Comparison of ENCODE assay signal across 8 cellular contexts in the genomic region with DNA sequence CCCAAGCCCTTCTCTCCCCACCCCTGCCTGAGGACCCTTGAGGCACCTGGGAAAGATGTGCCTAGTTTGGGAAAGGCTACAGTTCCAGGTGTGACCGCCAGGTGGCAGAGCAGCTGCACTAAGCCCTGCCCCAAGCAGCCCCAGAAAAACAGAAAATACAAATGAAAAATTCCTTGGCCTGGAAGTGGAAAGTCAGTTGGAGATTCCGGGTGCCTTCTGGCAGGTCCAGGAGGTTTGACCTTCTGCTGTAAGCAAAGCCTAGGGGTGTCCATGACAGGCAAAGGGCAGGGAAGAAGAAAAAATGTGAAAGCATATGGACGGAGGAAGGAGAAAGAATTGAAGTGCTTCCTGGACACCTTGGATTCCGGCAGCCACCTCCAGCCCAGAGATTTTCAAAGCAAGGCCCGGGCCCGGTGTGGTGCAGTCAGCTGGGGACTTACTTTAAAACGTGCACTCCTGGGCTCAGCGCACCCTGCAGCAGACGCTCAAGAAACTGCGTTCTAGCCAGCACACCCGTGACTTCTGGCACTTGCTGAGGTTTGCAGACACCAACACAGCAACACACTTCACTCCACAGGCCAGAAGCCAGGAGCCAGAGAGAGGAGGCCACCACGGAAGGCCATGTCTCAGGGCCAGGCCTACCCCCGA. TPM values are rescaled to one million over a fixed set of nuclear protein-coding genes. Genes with fewer than 3 reads are reported as not detected.
DNase-seq lines count a peak whose midpoint lies in the region; ATAC-seq and TF ChIP-seq lines count a peak whose summit lies in the region.

No MANE protein-coding gene starts in this region.

- DNase-seq in A172 (ENCODE audit: low spot score) (peak; percentile 17), NCI-H774 (lab: John Stamatoyannopoulos, UW) (peak; percentile 15), foreskin fibroblast (peak; percentile 18 to 72), omental fat pad (ENCODE audit: low spot score) (peak; percentile 63), tibial artery (peak; percentile 57 to 80)
- DNase-seq in activated effector memory CD4-positive, alpha-beta T cell treated with Interleukin-2 at 50 U/mL for 16 hours = peak; percentile 24

- peak overlapping the region in 1 of 2 donors; percentile 56 for H3K27ac ChIP-seq in tibial artery

- peak; percentile 35 for ATAC-seq in omental fat pad (ENCODE audit: low FRiP score)
- ATAC-seq in GM21528 (IDR thresholded peaks at IDR 0.05; ENCODE audit: low FRiP score, unreplicated experiment) = no peak

- no peaks in the 10 kb centered on the region for H3K9me3 ChIP-seq in tibial artery

- H3K36me3 ChIP-seq in tibial artery = no peaks in the 10 kb centered on the region

- H3K4me1 ChIP-seq in tibial artery = peaks cover 0 to 22% (median 9%) of the 10 kb centered on the region in 4 donors

- H3K4me3 ChIP-seq in GM12875 (ENCODE audit: low read depth, low read length) (no peak overlapping the region), foreskin fibroblast (ENCODE audit: low read depth in 1 of 2, low read length in 2 of 2) (no peak overlapping the region), tibial artery (no peak overlapping the region)

- intact Hi-C loops in tibial artery (cut with DNase I; ENCODE audit: low total_unique reads) = loop anchor here (2.0 to 5.0 kb wide), 2 partner anchors 101 to 169 kb away; a partner anchor contains a TSS

- TF ChIP-seq CTCF in GM12875 (IDR thresholded peaks at IDR 0.05; ENCODE audit: borderline replicate concordance, insufficient read depth, low read depth, low read length) (peak; percentile 95), foreskin fibroblast (IDR thresholded peaks at IDR 0.05; ENCODE audit: low read depth, low read length) (peak; percentile 98), omental fat pad (IDR thresholded peaks at IDR 0.05) (peak in 2 of 3 donors; percentile 29 to 95), tibial artery (IDR thresholded peaks at IDR 0.05) (peak; percentile 95 to 98)

- H3K27me3 ChIP-seq in tibial artery = peaks cover 0 to 3% of the 10 kb centered on the region in 2 donors

RNA-seq across cellular contexts. Expression of a gene that starts 2.1 kb away (rescaled TPM):
- 4.7 TPM in 1 of 2 replicates, not detected in the other for total RNA-seq in A172 (2014; rRNA removed; shearing (Covaris generic))
- total RNA-seq in omental fat pad = not detected

RNA-seq across cellular contexts. Expression of a gene that starts 37.3 kb away (rescaled TPM):
- total RNA-seq in A172 (2014; rRNA removed; shearing (Covaris generic)) = not detected in 2 replicates
- total RNA-seq in omental fat pad = under 1 TPM in 1 of 4 donors, not detected in 3; 0.56 TPM

Comparison
In these comparisons a context has a peak if more than half of its experiments do, and no peak if none do; other contexts are left out.
1. DNase-seq: peak in every context shown above with its lines; median percentile 68 in tibial artery; 63 in omental fat pad; 45 in foreskin fibroblast; 24 in activated effector memory CD4-positive, alpha-beta T cell treated with Interleukin-2 at 50 U/mL for 16 hours; 17 in A172; 15 in NCI-H774.